Comparison of ENCODE assay signal across 11 cellular contexts in genomic region chr1:200042119-200042436, GRCh38. TPM values are rescaled to one million over a fixed set of nuclear protein-coding genes. Genes with fewer than 3 reads are reported as not detected.
DNase-seq lines count a peak whose midpoint lies in the region; ATAC-seq and TF ChIP-seq lines count a peak whose summit lies in the region.
"Had no signal": no experiment of that assay in that cellular context is flagged by ENCODE, and none has a peak within 500 bp of the region (broad histone marks: within the 10 kb centered on the region; RNA-seq: fewer than 3 reads in every experiment).

No MANE protein-coding gene starts in this region.

- peak overlapping the region; percentile 66 to 92 for H3K9ac ChIP-seq in colonic mucosa (ENCODE audit: low read depth in 2 of 2, low read length in 2 of 2)

- no peak for DNase-seq in activated naive CD4-positive, alpha-beta T cell treated with Interleukin-2 at 50 U/mL for 16 hours
- no peak for DNase-seq in colonic mucosa
- no peak for DNase-seq in mucosa of descending colon
- no peak for DNase-seq in tibial nerve (ENCODE audit: low spot score in 2 of 2)
- no peak for DNase-seq in activated gamma-delta T cell treated with Interleukin-2 at 50 U/mL for 16 hours
- no peak for DNase-seq in NCI-H510A (lab: John Stamatoyannopoulos, UW)
- DNase-seq: activated T-cell treated with anti-CD3 and anti-CD28 coated beads, Interleukin-2, amount 50 U/mL, for 4 hours; erythroblast had no signal

- ATAC-seq in mucosa of descending colon (no peak), GM21619 (IDR thresholded peaks at IDR 0.05; ENCODE audit: unreplicated experiment) (no peak)
- ATAC-seq: activated T-cell treated with anti-CD3 and anti-CD28 coated beads, Interleukin-2, amount 50 U/mL, for 4 hours had no signal

- H3K4me3 ChIP-seq in colonic mucosa (peak overlapping the region; percentile 60), mucosa of descending colon (peak overlapping the region; percentile 2), tibial nerve (peak overlapping the region in 3 of 4 donors; percentile 7 to 45 (median 30))

- H3K27ac Mint-ChIP-seq in activated naive CD4-positive, alpha-beta T cell treated with anti-CD3 and anti-CD28 coated beads, Interleukin-2, amount 50 U/mL, for 24 hours: no peak overlapping the region

- H3K27ac ChIP-seq in colonic mucosa (peak overlapping the region; percentile 75), tibial nerve (peak overlapping the region in 2 of 4 donors; percentile 56 to 68)
- H3K27ac ChIP-seq: HL-60 had no signal

- intact Hi-C loops in colonic mucosa (cut with DNase I): no loop called here
- intact Hi-C loops in mucosa of descending colon (cut with DNase I, micrococcal nuclease): no loop called here

- peaks cover 29% of the 10 kb centered on the region for H3K4me1 Mint-ChIP-seq in activated naive CD4-positive, alpha-beta T cell treated with anti-CD3 and anti-CD28 coated beads, Interleukin-2, amount 50 U/mL, for 24 hours

- peak overlapping the region; percentile 3 for H3K4me3 Mint-ChIP-seq in activated naive CD4-positive, alpha-beta T cell treated with anti-CD3 and anti-CD28 coated beads, Interleukin-2, amount 50 U/mL, for 24 hours

- H3K36me3 ChIP-seq in colonic mucosa: no peaks in the 10 kb centered on the region
- H3K36me3 ChIP-seq in mucosa of descending colon (ENCODE audit: low read depth): no peaks in the 10 kb centered on the region
- no peaks in the 10 kb centered on the region for H3K36me3 ChIP-seq in tibial nerve

- H3K4me1 ChIP-seq in colonic mucosa (no peaks in the 10 kb centered on the region), mucosa of descending colon (ENCODE audit: low read depth) (peaks cover 6% of the 10 kb centered on the region), tibial nerve (peaks cover 0 to 51% (median 21%) of the 10 kb centered on the region in 4 donors)

- no peak for TF ChIP-seq POLR2A in tibial nerve (IDR thresholded peaks at IDR 0.05)

- no peaks in the 10 kb centered on the region for H3K9me3 Mint-ChIP-seq in activated naive CD4-positive, alpha-beta T cell treated with anti-CD3 and anti-CD28 coated beads, Interleukin-2, amount 50 U/mL, for 24 hours
- H3K9me3 Mint-ChIP-seq: activated T-cell treated with anti-CD3 and anti-CD28 coated beads, Interleukin-2, amount 50 U/mL, for 4 hours had no signal

- H3K9me3 ChIP-seq in colonic mucosa (no peaks in the 10 kb centered on the region), mucosa of descending colon (no peaks in the 10 kb centered on the region), tibial nerve (no peaks in the 10 kb centered on the region)

- no peak for TF ChIP-seq EP300 in tibial nerve (IDR thresholded peaks at IDR 0.05)

- WGBS in tibial nerve, 2 donors: 4 to 6% methylated on average over 18 of the region's 18 CpGs

- no peaks in the 10 kb centered on the region for H3K36me3 Mint-ChIP-seq in activated naive CD4-positive, alpha-beta T cell treated with anti-CD3 and anti-CD28 coated beads, Interleukin-2, amount 50 U/mL, for 24 hours

- H3K27me3 ChIP-seq in colonic mucosa (peaks cover 12% of the 10 kb centered on the region), tibial nerve (peaks cover 3 to 100% of the 10 kb centered on the region in 2 donors)

- H3K27me3 Mint-ChIP-seq in activated naive CD4-positive, alpha-beta T cell treated with anti-CD3 and anti-CD28 coated beads, Interleukin-2, amount 50 U/mL, for 24 hours: peaks cover 55% of the 10 kb centered on the region

- no peak for TF ChIP-seq CTCF in colonic mucosa (IDR thresholded peaks at IDR 0.05)
- no peak for TF ChIP-seq CTCF in mucosa of descending colon (IDR thresholded peaks at IDR 0.05)
- TF ChIP-seq CTCF in tibial nerve (IDR thresholded peaks at IDR 0.05): no peak

RNA-seq across cellular contexts. Expression of gene NR5A2, which starts 14.6 kb away (rescaled TPM):
- total RNA-seq in colonic mucosa: 10 to 100 TPM; 45.5 to 65.9 TPM
- 10 to 100 TPM; 32.7 to 75.3 (median 47.9) TPM for total RNA-seq in mucosa of descending colon
- 1 to 10 TPM; 3.8 to 9.0 (median 4.5) TPM for total RNA-seq in tibial nerve

Comparison
In these comparisons a context has a peak if more than half of its experiments do, and no peak if none do; other contexts are left out.
1. H3K4me3 ChIP-seq: peak in every context shown above with its lines; median percentile 60 in colonic mucosa; 30 in tibial nerve; 2 in mucosa of descending colon.